10 cellular contexts compared by ENCODE assay signal in genomic region chr11:18324381-18324780, GRCh38. TPM values are rescaled to one million over a fixed set of nuclear protein-coding genes. Genes with fewer than 3 reads are reported as not detected.
DNase-seq lines count a peak whose midpoint lies in the region; ATAC-seq and TF ChIP-seq lines count a peak whose summit lies in the region.
"Had no signal": no experiment of that assay in that cellular context is flagged by ENCODE, and none has a peak within 500 bp of the region (broad histone marks: within the 10 kb centered on the region; RNA-seq: fewer than 3 reads in every experiment).

No MANE protein-coding gene starts in this region.

- H3K9me3 Mint-ChIP-seq in activated CD8-positive, alpha-beta T cell treated with anti-CD3 and anti-CD28 coated beads, Interleukin-2, amount 10 ng/mL, durations not matched to agents 7 days and 5 days (ENCODE audit: insufficient read depth) = no peaks in the 10 kb centered on the region

- peaks cover 5 to 49% (median 28%) of the 10 kb centered on the region in 11 experiments; a peak in 15 of 22 replicates for H4K20me1 ChIP-seq in BLaER1 treated with 17β-estradiol and CSF1 and Interleukin-3, amounts not matched to agents 10 nM and 100 nM

- peaks cover 57% of the 10 kb centered on the region for H3K4me1 Mint-ChIP-seq in activated CD8-positive, alpha-beta T cell treated with anti-CD3 and anti-CD28 coated beads, Interleukin-2, amount 10 ng/mL, durations not matched to agents 7 days and 5 days (ENCODE audit: low read depth)

- POLR2A ChIA-PET in activated CD8-positive, alpha-beta T cell treated with anti-CD3 and anti-CD28 coated beads, Interleukin-2, amount 10 ng/mL, durations not matched to agents 7 days and 5 days (lab: Charles Lee) = no interaction called here

- H3K27me3 Mint-ChIP-seq in activated CD8-positive, alpha-beta T cell treated with anti-CD3 and anti-CD28 coated beads, Interleukin-2, amount 10 ng/mL, durations not matched to agents 7 days and 5 days (ENCODE audit: low read depth) = no peaks in the 10 kb centered on the region

- CTCF ChIA-PET in activated CD8-positive, alpha-beta T cell treated with anti-CD3 and anti-CD28 coated beads, Interleukin-2, amount 10 ng/mL, durations not matched to agents 7 days and 5 days (lab: Charles Lee) = no interaction called here

- H3K27ac Mint-ChIP-seq in activated CD8-positive, alpha-beta T cell treated with anti-CD3 and anti-CD28 coated beads, Interleukin-2, amount 10 ng/mL, durations not matched to agents 7 days and 5 days = peak overlapping the region; percentile 49

- peak overlapping the region; percentile 70 to 84 (median 80) for H3K4me3 ChIP-seq in BLaER1 treated with 17β-estradiol and CSF1 and Interleukin-3, amounts not matched to agents 10 nM and 100 nM
- peak overlapping the region; percentile 82 for H3K4me3 ChIP-seq in HL-60 (replicated peaks; ENCODE audit: insufficient read depth, low read length)
- peak overlapping the region; percentile 82 for H3K4me3 ChIP-seq in lower lobe of right lung

- no peaks in the 10 kb centered on the region for H3K27me3 ChIP-seq in BLaER1 treated with 17β-estradiol and CSF1 and Interleukin-3, amounts not matched to agents 10 nM and 100 nM
- H3K27me3 ChIP-seq in HL-60 (ENCODE audit: insufficient read depth, poor library complexity, severe bottlenecking) (no peaks in the 10 kb centered on the region), lower lobe of right lung (ENCODE audit: low read depth) (no peaks in the 10 kb centered on the region)

- no peak for TF ChIP-seq CTCF in HL-60 (IDR thresholded peaks at IDR 0.05; ENCODE audit: insufficient read depth, low read length)
- no peak for TF ChIP-seq CTCF in lower lobe of right lung (IDR thresholded peaks at IDR 0.05)
- no peak for TF ChIP-seq CTCF in GM10266 (IDR thresholded peaks at IDR 0.05; ENCODE audit: control insufficient read depth, insufficient read depth, low read depth, missing control alignments)

- peak overlapping the region in 9 of 11 experiments; percentile 15 to 99 (median 95); a peak in 15 of 22 replicates for H3K27ac ChIP-seq in BLaER1 treated with 17β-estradiol and CSF1 and Interleukin-3, amounts not matched to agents 10 nM and 100 nM
- H3K27ac ChIP-seq in HL-60 (replicated peaks) = peak overlapping the region; percentile 99
- H3K27ac ChIP-seq in lower lobe of right lung = no peak overlapping the region

- no peaks in the 10 kb centered on the region for H3K9me3 ChIP-seq in BLaER1 treated with 17β-estradiol and CSF1 and Interleukin-3, amounts not matched to agents 10 nM and 100 nM (replicated peaks in 1 of 11)
- no peaks in the 10 kb centered on the region for H3K9me3 ChIP-seq in lower lobe of right lung

- peaks cover 41 to 62% (median 46%) of the 10 kb centered on the region in 11 experiments for H3K36me3 ChIP-seq in BLaER1 treated with 17β-estradiol and CSF1 and Interleukin-3, amounts not matched to agents 10 nM and 100 nM
- peaks cover 34% of the 10 kb centered on the region for H3K36me3 ChIP-seq in lower lobe of right lung

- intact Hi-C loops in lower lobe of right lung (cut with DNase I) = no loop called here

- H3K9ac ChIP-seq in BLaER1 treated with 17β-estradiol and CSF1 and Interleukin-3, amounts not matched to agents 10 nM and 100 nM = peak overlapping the region; percentile 26 to 99 (median 96); a peak in 18 of 22 replicates

- DNase-seq in HL-60 (ENCODE audit: low read depth in 1 of 2, low spot score in 1 of 2) (peak in 1 of 2 experiments; percentile 38), lower lobe of right lung (no peak), NK-92 (lab: John Stamatoyannopoulos, UW; ENCODE audit: unreplicated experiment) (no peak), HPDE6-E6E7 (ENCODE audit: extremely low spot score) (no peak), GM10266 (ENCODE audit: extremely low spot score) (no peak)
- no peak for DNase-seq in activated CD8-positive, alpha-beta T cell treated with anti-CD3 and anti-CD28 coated beads, Interleukin-2, amount 10 ng/mL, durations not matched to agents 7 days and 5 days
- DNase-seq: NCI-H526; stimulated activated CD4-positive, alpha-beta T cell treated with anti-CD3 and anti-CD28 coated beads, Interleukin-4, amount 100 ng/mL, for 4 hours had no signal

- H3K4me2 ChIP-seq in BLaER1 treated with 17β-estradiol and CSF1 and Interleukin-3, amounts not matched to agents 10 nM and 100 nM = peak overlapping the region; percentile 77 to 98 (median 94)

- peak overlapping the region; percentile 98 for H3K4me3 Mint-ChIP-seq in activated CD8-positive, alpha-beta T cell treated with anti-CD3 and anti-CD28 coated beads, Interleukin-2, amount 10 ng/mL, durations not matched to agents 7 days and 5 days

- H3K36me3 Mint-ChIP-seq in activated CD8-positive, alpha-beta T cell treated with anti-CD3 and anti-CD28 coated beads, Interleukin-2, amount 10 ng/mL, durations not matched to agents 7 days and 5 days (ENCODE audit: low read depth) = peaks cover 35% of the 10 kb centered on the region

- peaks cover 45 to 69% (median 55%) of the 10 kb centered on the region in 10 experiments for H3K4me1 ChIP-seq in BLaER1 treated with 17β-estradiol and CSF1 and Interleukin-3, amounts not matched to agents 10 nM and 100 nM
- peaks cover 50% of the 10 kb centered on the region for H3K4me1 ChIP-seq in lower lobe of right lung

- no peak for ATAC-seq in activated CD8-positive, alpha-beta T cell treated with anti-CD3 and anti-CD28 coated beads, Interleukin-2, amount 10 ng/mL, durations not matched to agents 7 days and 5 days
- ATAC-seq in lower lobe of right lung (no peak), esophagus mucosa (no peak)

RNA-seq across cellular contexts. Expression of gene GTF2H1, which starts 2.0 kb away (rescaled TPM):
- 10 to 100 TPM; 47.2 to 47.8 TPM for total RNA-seq in activated CD8-positive, alpha-beta T cell treated with anti-CD3 and anti-CD28 coated beads, Interleukin-2, amount 10 ng/mL, durations not matched to agents 7 days and 5 days
- 38.3 TPM for total RNA-seq in lower lobe of right lung
- 33.9 TPM for total RNA-seq in esophagus mucosa

RNA-seq across cellular contexts. Expression of gene HPS5, which starts 2.4 kb away (rescaled TPM):
- 10 to 100 TPM; 15.8 to 18.0 TPM for total RNA-seq in activated CD8-positive, alpha-beta T cell treated with anti-CD3 and anti-CD28 coated beads, Interleukin-2, amount 10 ng/mL, durations not matched to agents 7 days and 5 days
- 32.1 TPM for total RNA-seq in lower lobe of right lung
- 12.3 TPM for total RNA-seq in esophagus mucosa

RNA-seq across cellular contexts. Expression of gene SAA1, which starts 58.3 kb away (rescaled TPM):
- total RNA-seq in activated CD8-positive, alpha-beta T cell treated with anti-CD3 and anti-CD28 coated beads, Interleukin-2, amount 10 ng/mL, durations not matched to agents 7 days and 5 days = not detected
- total RNA-seq in lower lobe of right lung (36.7 TPM), esophagus mucosa (56.2 TPM)

Comparison
In these comparisons a context has a peak if more than half of its experiments do, and no peak if none do; other contexts are left out.
1. RNA of gene SAA1, which starts 58.3 kb away (total RNA-seq): 56.2 TPM in esophagus mucosa (single experiment) and 36.7 TPM in lower lobe of right lung (single experiment); not detected in activated CD8-positive, alpha-beta T cell treated with anti-CD3 and anti-CD28 coated beads, Interleukin-2, amount 10 ng/mL, durations not matched to agents 7 days and 5 days; every median in the first group is over 10 times any median in the second.
2. Peak in every context shown above with its lines, with median percentiles within 50 percentile points of each other: H3K4me3 ChIP-seq.